In genomic region chr4:27442671-27443070, GRCh38 we compare ENCODE assay signal across 6 cellular contexts.
A peak's percentile ranks its signal among the peaks of the same experiment; 100 is the strongest.
DNase-seq lines count a peak whose midpoint lies in the region; ATAC-seq, FAIRE-seq and TF ChIP-seq lines count a peak whose summit lies in the region.
"Not testable (repeated sequence)": the region's sequence is repeated elsewhere in the genome, so short reads cannot be mapped to it uniquely, and the experiment has no call there.

No MANE protein-coding gene starts in this region.

- CTCF ChIA-PET in Calu3 (lab: Charles Lee); K562 (lab: Yijun Ruan, JAX; ENCODE audit: low intra/inter-chr PET ratio): not testable (repeated sequence)

- not testable (repeated sequence) for H3K27ac ChIP-seq in K562 (ENCODE audit: extremely low read depth, low read depth, low read length); trophoblast cell (ENCODE audit: low read depth, low read length)

- H3K4me3 ChIP-seq in K562; epithelial cell of esophagus (ENCODE audit: low read length); trophoblast cell (ENCODE audit: low read depth, low read length): not testable (repeated sequence)

- intact Hi-C loops in Calu3 (cut with micrococcal nuclease; ENCODE audit: unreplicated experiment); K562 (cut with micrococcal nuclease): not testable (repeated sequence)

- not testable (repeated sequence) for H2AK5ac ChIP-seq in trophoblast cell (ENCODE audit: low read length)

- H2AFZ ChIP-seq in K562 (ENCODE audit: low read depth, low read length); trophoblast cell (ENCODE audit: insufficient read depth, low read length, poor library complexity): not testable (repeated sequence)

- H2BK12ac ChIP-seq in trophoblast cell (ENCODE audit: low read length) = not testable (repeated sequence)

- H2BK120ac ChIP-seq in trophoblast cell (ENCODE audit: insufficient read depth, low read length, poor library complexity) = not testable (repeated sequence)

- not testable (repeated sequence) for H3K4ac ChIP-seq in trophoblast cell (ENCODE audit: low read depth, low read length)

- H3K23ac ChIP-seq in trophoblast cell (ENCODE audit: low read length) = not testable (repeated sequence)

- not testable (repeated sequence) for H4K20me1 ChIP-seq in K562 (replicated peaks; ENCODE audit: control insufficient read depth, insufficient read depth, low read length)

- not testable (repeated sequence) for H3K79me1 ChIP-seq in trophoblast cell (ENCODE audit: low read length)

- not testable (repeated sequence) for H3K4me1 Mint-ChIP-seq in Calu3 (ENCODE audit: low read depth, unreplicated experiment); type B pancreatic cell (ENCODE audit: unreplicated experiment)

- H3K14ac ChIP-seq in trophoblast cell (ENCODE audit: low read length) = not testable (repeated sequence)

- not testable (repeated sequence) for ATAC-seq in K562

- not testable (repeated sequence) for H3K36me3 Mint-ChIP-seq in Calu3 (ENCODE audit: insufficient read depth, unreplicated experiment); type B pancreatic cell

- H3K18ac ChIP-seq in trophoblast cell (ENCODE audit: low read length) = not testable (repeated sequence)

- not testable (repeated sequence) for H2BK5ac ChIP-seq in trophoblast cell (ENCODE audit: low read depth, low read length, poor library complexity)

- peak; percentile 10 for DNase-seq in Calu3
- DNase-seq in NCI-H226 = peak; percentile 78
- not testable (repeated sequence) for DNase-seq in K562 (ENCODE audit: extremely low read depth in 1 of 4, low spot score in 3 of 4); type B pancreatic cell (ENCODE audit: extremely low spot score, unreplicated experiment)
- DNase-seq in epithelial cell of esophagus (ENCODE audit: low read depth) = peak; percentile 24
- DNase-seq in trophoblast cell = peak; percentile 43 to 61

- TF ChIP-seq CTCF in Calu3 (IDR thresholded peaks at IDR 0.05; ENCODE audit: unreplicated experiment); K562 (IDR thresholded peaks at IDR 0.05 in 2 of 3, conservative IDR thresholded peaks at IDR 0.05 in 1 of 3; ENCODE audit: insufficient read depth in 2 of 3, low read depth in 1 of 3, low read length in 3 of 3); epithelial cell of esophagus (IDR thresholded peaks at IDR 0.05; ENCODE audit: insufficient read depth, low read depth, low read length, missing control alignments); type B pancreatic cell (conservative IDR thresholded peaks at IDR 0.05): not testable (repeated sequence)

- in situ Hi-C loops in K562 (cut with MboI) = not testable (repeated sequence)

- WGBS in K562 (ENCODE audit: insufficient coverage, low coverage, missing lambda C conversion rate) = 0% methylated on average over 3 of the region's 4 CpGs
- WGBS in trophoblast cell (ENCODE audit: extremely low coverage, insufficient coverage, insufficient read length) = no CpG with 5 or more reads among the region's 4 CpGs

- BruUV-seq in Calu3 (replicated peaks; lab: Mats Ljungman, UMichigan); K562 (replicated peaks; lab: Mats Ljungman, UMichigan): not testable (repeated sequence)

- not testable (repeated sequence) for H3K9me3 Mint-ChIP-seq in Calu3 (ENCODE audit: low read depth, unreplicated experiment); type B pancreatic cell

- not testable (repeated sequence) for H3K36me3 ChIP-seq in K562 (ENCODE audit: control insufficient read depth, insufficient read depth, low read length); trophoblast cell (ENCODE audit: control insufficient read depth in 1 of 2, insufficient read depth in 2 of 2, low read length in 2 of 2)

- not testable (repeated sequence) for H3K27me3 Mint-ChIP-seq in Calu3 (ENCODE audit: unreplicated experiment); type B pancreatic cell

- POLR2A ChIA-PET in K562 (lab: Yijun Ruan, JAX) = not testable (repeated sequence)

- FAIRE-seq in K562 (lab: Jason Lieb, UNC) = not testable (repeated sequence)

- H3K4me1 ChIP-seq in K562 (replicated peaks in 1 of 2; ENCODE audit: control insufficient read depth in 2 of 2, insufficient read depth in 2 of 2, low read length in 2 of 2); trophoblast cell (ENCODE audit: control insufficient read depth in 1 of 2, insufficient read depth in 2 of 2, low read length in 2 of 2): not testable (repeated sequence)

- not testable (repeated sequence) for H3K9me3 ChIP-seq in K562 (replicated peaks; ENCODE audit: control insufficient read depth, insufficient read depth, low read depth, low read length); trophoblast cell (ENCODE audit: insufficient read depth, low read depth, low read length)

- H3K27me3 ChIP-seq in K562 (ENCODE audit: control insufficient read depth in 2 of 2, insufficient read depth in 2 of 2, low read length in 2 of 2); trophoblast cell (ENCODE audit: insufficient read depth, low read length): not testable (repeated sequence)

- not testable (repeated sequence) for H3K9ac ChIP-seq in K562 (ENCODE audit: insufficient read depth in 1 of 2, low read depth in 2 of 2, low read length in 2 of 2); trophoblast cell (ENCODE audit: low read length)

- H3K79me2 ChIP-seq in K562 (ENCODE audit: control insufficient read depth, insufficient read depth, low read length); trophoblast cell (ENCODE audit: control insufficient read depth, insufficient read depth, low read length, poor library complexity): not testable (repeated sequence)

- not testable (repeated sequence) for H3K4me3 Mint-ChIP-seq in Calu3 (ENCODE audit: low read depth, unreplicated experiment); type B pancreatic cell

- not testable (repeated sequence) for TF ChIP-seq RAD21 in K562 (CRISPR knock-in tag; conservative IDR thresholded peaks at IDR 0.05 in 1 of 2, IDR thresholded peaks at IDR 0.05 in 1 of 2)

- H3K4me2 ChIP-seq in K562 (ENCODE audit: insufficient read depth, low read length); trophoblast cell (ENCODE audit: low read length): not testable (repeated sequence)

- H4K12ac ChIP-seq in trophoblast cell (ENCODE audit: low read depth, low read length) = not testable (repeated sequence)

- not testable (repeated sequence) for H4K91ac ChIP-seq in trophoblast cell (ENCODE audit: low read depth, low read length)

- not testable (repeated sequence) for H4K8ac ChIP-seq in trophoblast cell (ENCODE audit: low read depth, low read length)

- not testable (repeated sequence) for H3K9me1 ChIP-seq in K562 (ENCODE audit: control insufficient read depth, insufficient read depth, low read length)

- TF ChIP-seq POLR2A in K562 (conservative IDR thresholded peaks at IDR 0.05) = not testable (repeated sequence)

- not testable (repeated sequence) for TF ChIP-seq EP300 in K562 (IDR thresholded peaks at IDR 0.05; ENCODE audit: low read length)

- H3K27ac Mint-ChIP-seq in Calu3 (ENCODE audit: unreplicated experiment) = not testable (repeated sequence)
- H3K27ac Mint-ChIP-seq in type B pancreatic cell = peak overlapping the region; percentile 18

TF ChIP-seq in K562, 482 proteins besides CTCF, POLR2A, EP300 and RAD21:
- 0 out of 2 replicates have a peak, but pooled peaks have one; percentile 4 for TF ChIP-seq CBFA2T3 (IDR thresholded peaks at IDR 0.05)
TF ChIP-seq in K562: peak in this region for 1; not testable (repeated sequence) for 481.
